26 cellular contexts compared by ENCODE assay signal in the genomic region with DNA sequence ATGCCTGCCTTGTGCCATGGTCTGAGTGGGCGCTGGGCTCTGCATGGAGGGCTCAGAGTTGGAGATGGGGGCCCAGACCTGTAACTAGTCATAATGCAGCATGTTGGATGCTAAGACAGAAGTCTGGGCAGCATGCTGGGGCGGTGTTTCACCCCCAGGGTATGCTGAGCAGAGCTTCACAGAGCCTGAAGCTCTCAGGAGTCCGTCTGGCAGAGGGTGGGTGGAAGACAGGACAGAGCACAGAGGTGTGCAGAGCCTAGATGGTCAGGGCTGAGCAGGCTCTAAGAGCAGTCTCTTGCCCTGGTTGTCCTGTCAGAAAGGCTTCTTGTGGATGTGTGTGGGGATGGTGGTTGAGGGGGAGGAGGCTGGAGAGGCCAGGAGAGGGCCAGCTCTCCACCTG. TPM values are rescaled to one million over a fixed set of nuclear protein-coding genes. Genes with fewer than 3 reads are reported as not detected.
DNase-seq lines count a peak whose midpoint lies in the region; ATAC-seq, FAIRE-seq and TF ChIP-seq lines count a peak whose summit lies in the region.
"Had no signal": no experiment of that assay in that cellular context is flagged by ENCODE, and none has a peak within 500 bp of the region (broad histone marks: within the 10 kb centered on the region; RNA-seq: fewer than 3 reads in every experiment).

No MANE protein-coding gene starts in this region.

- DNase-seq in T-helper 2 cell treated with Interferon-gamma antibody and Interleukin-4, amounts not matched to agents 5 μg/mL and 100 μg/mL, for 36 hours (ENCODE audit: low spot score) = no peak
- DNase-seq in T-helper 2 cell (no peak), T-helper 17 cell (no peak), kidney (peak; percentile 33), Ammon's horn (ENCODE audit: low spot score) (no peak), HepG2 (ENCODE audit: low spot score) (no peak)
- DNase-seq: activated CD4-positive, alpha-beta T cell treated with anti-CD3 and anti-CD28 coated beads, Interleukin-2, amount 50 U/mL, for 4 hours; dermis blood vessel endothelial cell; heart right ventricle; Karpas-422; naive thymus-derived CD8-positive, alpha-beta T cell; NCI-H187 treated with DMSO at 0.1 percent for 48 hours; NCI-H2227 treated with DMSO at 0.1 percent for 48 hours; NCI-H82; OCI-M1; pancreas; right lobe of liver; SHP77 treated with DMSO at 0.1 percent for 48 hours; stimulated activated CD8-positive, alpha-beta memory T cell treated with anti-CD3 and anti-CD28 coated beads, Interleukin-4, amount 100 ng/mL, for 48 hours; T-helper 1 cell; uterus had no signal

- TF ChIP-seq EP300 in HepG2 (IDR thresholded peaks at IDR 0.05; ENCODE audit: low read depth in 2 of 2, low read length in 2 of 2) = no peak
- no peak for TF ChIP-seq EP300 in HepG2 (CRISPR knock-in tag; IDR thresholded peaks at IDR 0.05; ENCODE audit: borderline replicate concordance)

- no peaks in the 10 kb centered on the region for H3K27me3 ChIP-seq in HepG2 (ENCODE audit: control insufficient read depth in 1 of 2, insufficient read depth in 2 of 2, low read length in 2 of 2)
- H3K27me3 ChIP-seq: BLaER1 treated with 17β-estradiol and CSF1 and Interleukin-3, amounts not matched to agents 10 nM and 100 nM; cardiac muscle cell; heart right ventricle; pancreas; right lobe of liver; uterus had no signal

- no peak for TF ChIP-seq RAD21 in HepG2 (CRISPR knock-in tag; IDR thresholded peaks at IDR 0.05)

- H3K4me2 ChIP-seq in HepG2 (ENCODE audit: low read depth, low read length) = no peak overlapping the region

- no peaks in the 10 kb centered on the region for H4K20me1 ChIP-seq in HepG2 (ENCODE audit: insufficient read depth, low read length)

- H3K9me3 Mint-ChIP-seq in T-helper 2 cell treated with Interferon-gamma antibody and Interleukin-4, amounts not matched to agents 5 μg/mL and 100 μg/mL, for 36 hours = no peaks in the 10 kb centered on the region
- H3K9me3 Mint-ChIP-seq: naive thymus-derived CD8-positive, alpha-beta T cell had no signal

- H3K27ac ChIP-seq in kidney (ENCODE audit: low read depth in 2 of 2, low read length in 2 of 2) (no peak overlapping the region), HepG2 (ENCODE audit: extremely low read length, insufficient read depth, low read length) (no peak overlapping the region)
- H3K27ac ChIP-seq: cardiac muscle cell, heart right ventricle, pancreas, right lobe of liver, uterus had no signal

- no peaks in the 10 kb centered on the region for H3K9me3 ChIP-seq in T-helper 17 cell (ENCODE audit: control insufficient read depth, low read length, poor library complexity, severe bottlenecking)
- no peaks in the 10 kb centered on the region for H3K9me3 ChIP-seq in kidney (ENCODE audit: control insufficient read depth in 1 of 2, low read length in 2 of 2)
- no peaks in the 10 kb centered on the region for H3K9me3 ChIP-seq in HepG2 (ENCODE audit: low read length)
- H3K9me3 ChIP-seq: BLaER1 treated with 17β-estradiol and CSF1 and Interleukin-3, amounts not matched to agents 10 nM and 100 nM; heart right ventricle; pancreas; right lobe of liver; uterus had no signal

- intact Hi-C loops in kidney (cut with DNase I) = no loop called here
- intact Hi-C loops in HepG2 (cut with micrococcal nuclease; ENCODE audit: unreplicated experiment) = no loop called here

- POLR2A ChIA-PET in HepG2 (lab: Yijun Ruan, JAX) = no interaction called here

- BruUV-seq in HepG2 (replicated peaks; lab: Mats Ljungman, UMichigan) = no TSS peak

- in situ Hi-C loops in HepG2 (cut with HindIII; ENCODE audit: extremely low pct_ligation_motif_present, low pct_unique_long_range_greater_than_20kb) = no loop called here

- FAIRE-seq in kidney (lab: Jason Lieb, UNC) (no peak), HepG2 (lab: Jason Lieb, UNC) (no peak)
- FAIRE-seq: G401.6, pancreas had no signal

- 92% methylated on average over 2 of the region's 3 CpGs for WGBS in HepG2 (ENCODE audit: low lambda C conversion rate)

- H3K4me1 Mint-ChIP-seq in T-helper 2 cell treated with Interferon-gamma antibody and Interleukin-4, amounts not matched to agents 5 μg/mL and 100 μg/mL, for 36 hours (ENCODE audit: low read depth) = peaks cover 11% of the 10 kb centered on the region
- peaks cover 7% of the 10 kb centered on the region for H3K4me1 Mint-ChIP-seq in T-helper 17 cell

- ATAC-seq in T-helper 17 cell = no peak
- ATAC-seq in HepG2 = no peak; the same call in 2 of the 3 replicates
- ATAC-seq: HCT116; left lobe of liver; naive thymus-derived CD8-positive, alpha-beta T cell; pancreas had no signal

- no peak for TF ChIP-seq CTCF in kidney (IDR thresholded peaks at IDR 0.05; ENCODE audit: borderline replicate concordance, extremely low read depth, insufficient read depth)
- no peak for TF ChIP-seq CTCF in HepG2 (CRISPR knock-in tag; IDR thresholded peaks at IDR 0.05)

- H3K36me3 ChIP-seq in kidney (ENCODE audit: control insufficient read depth in 1 of 2, insufficient read depth in 2 of 2, low read length in 2 of 2) = peaks cover 9 to 29% of the 10 kb centered on the region in 2 donors
- peaks cover 18 to 45% of the 10 kb centered on the region in 2 experiments for H3K36me3 ChIP-seq in HepG2 (replicated peaks in 1 of 2; ENCODE audit: control insufficient read depth in 1 of 2, insufficient read depth in 2 of 2, low read length in 2 of 2)
- H3K36me3 ChIP-seq: uterus had no signal

- CTCF ChIA-PET in HepG2 (lab: Yijun Ruan, JAX; ENCODE audit: low intra/inter-chr PET ratio, low total read pairs) = no interaction called here

- peaks cover 4% of the 10 kb centered on the region for H3K79me2 ChIP-seq in HepG2 (ENCODE audit: insufficient read depth, low read length)

- H3K27ac Mint-ChIP-seq in T-helper 2 cell treated with Interferon-gamma antibody and Interleukin-4, amounts not matched to agents 5 μg/mL and 100 μg/mL, for 36 hours = peak overlapping the region; percentile 41
- peak overlapping the region; percentile 87 for H3K27ac Mint-ChIP-seq in T-helper 17 cell

- TF ChIP-seq POLR2A in HepG2 (IDR thresholded peaks at IDR 0.05; ENCODE audit: insufficient read depth in 1 of 2, low read depth in 2 of 2, low read length in 2 of 2) = no peak

- no peak overlapping the region for H2AFZ ChIP-seq in HepG2 (ENCODE audit: low read length)

- H3K9ac ChIP-seq in kidney (ENCODE audit: low read length in 2 of 2) (no peak overlapping the region), HepG2 (ENCODE audit: insufficient read depth, low read depth, low read length) (no peak overlapping the region)

- no peaks in the 10 kb centered on the region for H3K27me3 Mint-ChIP-seq in T-helper 2 cell treated with Interferon-gamma antibody and Interleukin-4, amounts not matched to agents 5 μg/mL and 100 μg/mL, for 36 hours (ENCODE audit: low read depth)
- no peaks in the 10 kb centered on the region for H3K27me3 Mint-ChIP-seq in T-helper 17 cell
- H3K27me3 Mint-ChIP-seq: naive thymus-derived CD8-positive, alpha-beta T cell had no signal

- H3K4me3 Mint-ChIP-seq in T-helper 2 cell treated with Interferon-gamma antibody and Interleukin-4, amounts not matched to agents 5 μg/mL and 100 μg/mL, for 36 hours = no peak overlapping the region
- no peak overlapping the region for H3K4me3 Mint-ChIP-seq in T-helper 17 cell
- H3K4me3 Mint-ChIP-seq: naive thymus-derived CD8-positive, alpha-beta T cell had no signal

- no peak overlapping the region for H3K4me3 ChIP-seq in kidney (ENCODE audit: low read length in 2 of 2)
- H3K4me3 ChIP-seq in HepG2 (replicated peaks in 1 of 3; ENCODE audit: insufficient read depth in 1 of 3, low read depth in 2 of 3, low read length in 3 of 3) = no peak overlapping the region
- H3K4me3 ChIP-seq: BLaER1 treated with 17β-estradiol and CSF1 and Interleukin-3, amounts not matched to agents 10 nM and 100 nM; cardiac muscle cell; heart right ventricle; pancreas; right lobe of liver; uterus had no signal

- H3K36me3 Mint-ChIP-seq in T-helper 2 cell treated with Interferon-gamma antibody and Interleukin-4, amounts not matched to agents 5 μg/mL and 100 μg/mL, for 36 hours (ENCODE audit: low read depth) = peaks cover 22% of the 10 kb centered on the region
- peaks cover 5% of the 10 kb centered on the region for H3K36me3 Mint-ChIP-seq in T-helper 17 cell (ENCODE audit: low read depth)

- H3K4me1 ChIP-seq in kidney (ENCODE audit: control insufficient read depth in 1 of 2, insufficient read depth in 1 of 2, low read depth in 1 of 2, low read length in 2 of 2) = no peaks in the 10 kb centered on the region
- no peaks in the 10 kb centered on the region for H3K4me1 ChIP-seq in HepG2 (ENCODE audit: insufficient read depth, low read length)
- H3K4me1 ChIP-seq: pancreas, right lobe of liver, uterus had no signal

RNA-seq across cellular contexts. Expression of a gene that starts 7.2 kb away (rescaled TPM):
- total RNA-seq in T-helper 17 cell = 10 to 100 TPM; 14.1 to 15.8 TPM
- 27.1 TPM for total RNA-seq in kidney
- 19.3 TPM for polyA plus RNA-seq in kidney (ENCODE audit: insufficient read depth, low read depth, low replicate concordance)
- total RNA-seq in HepG2 (2016; rRNA removed; fragmentation: Illumina TruSeq; extraction: Trizol) = 13.4 and 19.4 TPM in 2 replicates
- 7.0 and 7.8 TPM in 2 replicates for total RNA-seq in HepG2 (2016; cell fraction: cytosol; rRNA removed; fragmentation: Illumina TruSeq; extraction: Trizol; ENCODE audit: low read depth)
- 10.8 and 19.2 TPM in 2 replicates for total RNA-seq in HepG2 (2016; cell fraction: insoluble cytoplasmic fraction; rRNA removed; fragmentation: Illumina TruSeq; extraction: Trizol)
- total RNA-seq in HepG2 (2016; cell fraction: membrane; rRNA removed; fragmentation: Illumina TruSeq; extraction: Trizol) = 6.2 and 7.0 TPM in 2 replicates
- 19.4 and 24.8 TPM in 2 replicates for total RNA-seq in HepG2 (2016; cell fraction: nucleus; rRNA removed; fragmentation: Illumina TruSeq; extraction: Trizol)
- 12.6 and 15.3 TPM in 2 replicates for polyA plus RNA-seq in HepG2 (2011; rRNA removed)
- 7.1 and 7.8 TPM in 2 replicates for polyA plus RNA-seq in HepG2 (2011; cell fraction: cytosol; rRNA removed)
- 63.1 and 71.3 TPM in 2 replicates for polyA plus RNA-seq in HepG2 (2011; cell fraction: nucleus; rRNA removed)
- polyA plus RNA-seq in HepG2 (2012) = 7.7 and 10.2 TPM in 2 replicates
- polyA plus RNA-seq in HepG2 (2016; cell fraction: cytosol; fragmentation: Illumina TruSeq; extraction: Trizol; ENCODE audit: low read depth) = 1.1 and 1.4 TPM in 2 replicates
- polyA plus RNA-seq in HepG2 (2016; cell fraction: insoluble cytoplasmic fraction; fragmentation: Illumina TruSeq; extraction: Trizol; ENCODE audit: low read depth) = 8.3 and 9.9 TPM in 2 replicates
- 2.1 and 2.5 TPM in 2 replicates for polyA plus RNA-seq in HepG2 (2016; cell fraction: membrane; fragmentation: Illumina TruSeq; extraction: Trizol; ENCODE audit: low read depth)
- 49.8 and 51.9 TPM in 2 replicates for polyA plus RNA-seq in HepG2 (2016; cell fraction: nucleus; fragmentation: Illumina TruSeq; extraction: Trizol; ENCODE audit: insufficient read depth, low read depth)
- 22.2 and 52.0 TPM in 2 replicates for polyA minus RNA-seq in HepG2 (2011; rRNA and poly(A)+ RNA removed; ENCODE audit: low replicate concordance)
- 6.3 and 6.9 TPM in 2 replicates for polyA minus RNA-seq in HepG2 (2011; cell fraction: cytosol; rRNA and poly(A)+ RNA removed)
- polyA minus RNA-seq in HepG2 (2011; cell fraction: nucleus; rRNA and poly(A)+ RNA removed) = 15.0 and 18.8 TPM in 2 replicates

RNA-seq across cellular contexts. Expression of a gene that starts 8.8 kb away (rescaled TPM):
- 10 to 100 TPM; 20.5 to 27.7 TPM for total RNA-seq in T-helper 17 cell
- 57.1 TPM for total RNA-seq in kidney
- 105 TPM for polyA plus RNA-seq in kidney (ENCODE audit: insufficient read depth, low read depth, low replicate concordance)
- total RNA-seq in HepG2 (2016; rRNA removed; fragmentation: Illumina TruSeq; extraction: Trizol) = 11.4 and 24.8 TPM in 2 replicates
- total RNA-seq in HepG2 (2016; cell fraction: cytosol; rRNA removed; fragmentation: Illumina TruSeq; extraction: Trizol; ENCODE audit: low read depth) = 9.2 and 13.4 TPM in 2 replicates
- 11.0 and 23.7 TPM in 2 replicates for total RNA-seq in HepG2 (2016; cell fraction: insoluble cytoplasmic fraction; rRNA removed; fragmentation: Illumina TruSeq; extraction: Trizol)
- 12.0 and 14.6 TPM in 2 replicates for total RNA-seq in HepG2 (2016; cell fraction: membrane; rRNA removed; fragmentation: Illumina TruSeq; extraction: Trizol)
- total RNA-seq in HepG2 (2016; cell fraction: nucleus; rRNA removed; fragmentation: Illumina TruSeq; extraction: Trizol) = 18.4 and 20.2 TPM in 2 replicates
- 25.7 and 31.5 TPM in 2 replicates for polyA plus RNA-seq in HepG2 (2011; rRNA removed)
- 35.5 and 41.1 TPM in 2 replicates for polyA plus RNA-seq in HepG2 (2011; cell fraction: cytosol; rRNA removed)
- polyA plus RNA-seq in HepG2 (2011; cell fraction: nucleus; rRNA removed) = 16.2 and 27.4 TPM in 2 replicates
- polyA plus RNA-seq in HepG2 (2012) = 26.1 and 27.4 TPM in 2 replicates
- 12.6 and 19.7 TPM in 2 replicates for polyA plus RNA-seq in HepG2 (2016; cell fraction: cytosol; fragmentation: Illumina TruSeq; extraction: Trizol; ENCODE audit: low read depth)
- polyA plus RNA-seq in HepG2 (2016; cell fraction: insoluble cytoplasmic fraction; fragmentation: Illumina TruSeq; extraction: Trizol; ENCODE audit: low read depth) = 15.3 and 17.5 TPM in 2 replicates
- 18.5 and 20.7 TPM in 2 replicates for polyA plus RNA-seq in HepG2 (2016; cell fraction: membrane; fragmentation: Illumina TruSeq; extraction: Trizol; ENCODE audit: low read depth)
- polyA plus RNA-seq in HepG2 (2016; cell fraction: nucleus; fragmentation: Illumina TruSeq; extraction: Trizol; ENCODE audit: insufficient read depth, low read depth) = 41.2 and 41.7 TPM in 2 replicates
- polyA minus RNA-seq in HepG2 (2011; rRNA and poly(A)+ RNA removed; ENCODE audit: low replicate concordance) = 58.2 and 80.5 TPM in 2 replicates
- polyA minus RNA-seq in HepG2 (2011; cell fraction: cytosol; rRNA and poly(A)+ RNA removed) = 20.0 and 25.1 TPM in 2 replicates
- 14.4 and 22.0 TPM in 2 replicates for polyA minus RNA-seq in HepG2 (2011; cell fraction: nucleus; rRNA and poly(A)+ RNA removed)

RNA-seq across cellular contexts. Expression of a gene that starts 13.4 kb away (rescaled TPM):
- total RNA-seq in T-helper 17 cell = 1 to 10 TPM; 5.7 to 7.3 TPM
- total RNA-seq in kidney = 16.5 TPM
- 34.9 TPM for polyA plus RNA-seq in kidney (ENCODE audit: insufficient read depth, low read depth, low replicate concordance)
- 18.0 and 24.9 TPM in 2 replicates for total RNA-seq in HepG2 (2016; rRNA removed; fragmentation: Illumina TruSeq; extraction: Trizol)
- total RNA-seq in HepG2 (2016; cell fraction: cytosol; rRNA removed; fragmentation: Illumina TruSeq; extraction: Trizol; ENCODE audit: low read depth) = 24.0 and 27.7 TPM in 2 replicates
- 18.1 and 26.8 TPM in 2 replicates for total RNA-seq in HepG2 (2016; cell fraction: insoluble cytoplasmic fraction; rRNA removed; fragmentation: Illumina TruSeq; extraction: Trizol)
- 21.4 and 22.7 TPM in 2 replicates for total RNA-seq in HepG2 (2016; cell fraction: membrane; rRNA removed; fragmentation: Illumina TruSeq; extraction: Trizol)
- total RNA-seq in HepG2 (2016; cell fraction: nucleus; rRNA removed; fragmentation: Illumina TruSeq; extraction: Trizol) = 16.0 and 19.0 TPM in 2 replicates
- 19.5 TPM in 2 replicates for polyA plus RNA-seq in HepG2 (2011; rRNA removed)
- 27.5 and 30.1 TPM in 2 replicates for polyA plus RNA-seq in HepG2 (2011; cell fraction: cytosol; rRNA removed)
- 11.2 and 13.7 TPM in 2 replicates for polyA plus RNA-seq in HepG2 (2011; cell fraction: nucleus; rRNA removed)
- polyA plus RNA-seq in HepG2 (2012) = 9.3 and 9.8 TPM in 2 replicates
- polyA plus RNA-seq in HepG2 (2016; cell fraction: cytosol; fragmentation: Illumina TruSeq; extraction: Trizol; ENCODE audit: low read depth) = 18.7 and 24.3 TPM in 2 replicates
- polyA plus RNA-seq in HepG2 (2016; cell fraction: insoluble cytoplasmic fraction; fragmentation: Illumina TruSeq; extraction: Trizol; ENCODE audit: low read depth) = 13.4 and 16.9 TPM in 2 replicates
- polyA plus RNA-seq in HepG2 (2016; cell fraction: membrane; fragmentation: Illumina TruSeq; extraction: Trizol; ENCODE audit: low read depth) = 16.6 and 17.8 TPM in 2 replicates
- polyA plus RNA-seq in HepG2 (2016; cell fraction: nucleus; fragmentation: Illumina TruSeq; extraction: Trizol; ENCODE audit: insufficient read depth, low read depth) = 22.4 and 26.0 TPM in 2 replicates
- 23.7 and 38.2 TPM in 2 replicates for polyA minus RNA-seq in HepG2 (2011; rRNA and poly(A)+ RNA removed; ENCODE audit: low replicate concordance)
- polyA minus RNA-seq in HepG2 (2011; cell fraction: cytosol; rRNA and poly(A)+ RNA removed) = 7.8 and 9.2 TPM in 2 replicates
- polyA minus RNA-seq in HepG2 (2011; cell fraction: nucleus; rRNA and poly(A)+ RNA removed) = 10.6 and 10.9 TPM in 2 replicates

RNA-seq across cellular contexts. Expression of a gene that starts 17.1 kb away (rescaled TPM):
- total RNA-seq in T-helper 17 cell (10 to 100 TPM; 65.0 to 65.7 TPM), kidney (66.0 TPM), HepG2 (2016; rRNA removed; fragmentation: Illumina TruSeq; extraction: Trizol) (97.6 and 116 TPM in 2 replicates)
- polyA plus RNA-seq in kidney (ENCODE audit: insufficient read depth, low read depth, low replicate concordance) (143 TPM), HepG2 (2011; rRNA removed) (85.9 and 97.1 TPM in 2 replicates)
- total RNA-seq in HepG2 (2016; cell fraction: cytosol; rRNA removed; fragmentation: Illumina TruSeq; extraction: Trizol; ENCODE audit: low read depth) = 48.1 and 60.6 TPM in 2 replicates
- total RNA-seq in HepG2 (2016; cell fraction: insoluble cytoplasmic fraction; rRNA removed; fragmentation: Illumina TruSeq; extraction: Trizol) = 98.7 and 136 TPM in 2 replicates
- total RNA-seq in HepG2 (2016; cell fraction: membrane; rRNA removed; fragmentation: Illumina TruSeq; extraction: Trizol) = 39.5 and 41.8 TPM in 2 replicates
- 40.5 and 42.3 TPM in 2 replicates for total RNA-seq in HepG2 (2016; cell fraction: nucleus; rRNA removed; fragmentation: Illumina TruSeq; extraction: Trizol)
- polyA plus RNA-seq in HepG2 (2011; cell fraction: cytosol; rRNA removed) = 103 and 110 TPM in 2 replicates
- 60.6 and 64.1 TPM in 2 replicates for polyA plus RNA-seq in HepG2 (2011; cell fraction: nucleus; rRNA removed)
- 49.6 and 53.4 TPM in 2 replicates for polyA plus RNA-seq in HepG2 (2012)
- 48.7 and 50.1 TPM in 2 replicates for polyA plus RNA-seq in HepG2 (2016; cell fraction: cytosol; fragmentation: Illumina TruSeq; extraction: Trizol; ENCODE audit: low read depth)
- 117 and 138 TPM in 2 replicates for polyA plus RNA-seq in HepG2 (2016; cell fraction: insoluble cytoplasmic fraction; fragmentation: Illumina TruSeq; extraction: Trizol; ENCODE audit: low read depth)
- 33.3 and 37.4 TPM in 2 replicates for polyA plus RNA-seq in HepG2 (2016; cell fraction: membrane; fragmentation: Illumina TruSeq; extraction: Trizol; ENCODE audit: low read depth)
- 77.1 and 77.2 TPM in 2 replicates for polyA plus RNA-seq in HepG2 (2016; cell fraction: nucleus; fragmentation: Illumina TruSeq; extraction: Trizol; ENCODE audit: insufficient read depth, low read depth)
- 137 and 393 TPM in 2 replicates for polyA minus RNA-seq in HepG2 (2011; rRNA and poly(A)+ RNA removed; ENCODE audit: low replicate concordance)
- 36.7 and 40.7 TPM in 2 replicates for polyA minus RNA-seq in HepG2 (2011; cell fraction: cytosol; rRNA and poly(A)+ RNA removed)
- 24.8 and 27.5 TPM in 2 replicates for polyA minus RNA-seq in HepG2 (2011; cell fraction: nucleus; rRNA and poly(A)+ RNA removed)

RNA-seq across cellular contexts. Expression of a gene that starts 24.5 kb away (rescaled TPM):
- total RNA-seq in T-helper 17 cell (1 to 10 TPM; 7.4 to 9.1 TPM), kidney (15.0 TPM), HepG2 (2016; rRNA removed; fragmentation: Illumina TruSeq; extraction: Trizol) (4.0 and 5.2 TPM in 2 replicates)
- polyA plus RNA-seq in kidney (ENCODE audit: insufficient read depth, low read depth, low replicate concordance) (4.8 TPM), HepG2 (2011; rRNA removed) (3.1 and 3.4 TPM in 2 replicates)
- total RNA-seq in HepG2 (2016; cell fraction: cytosol; rRNA removed; fragmentation: Illumina TruSeq; extraction: Trizol; ENCODE audit: low read depth) = 0.53 and 0.61 TPM in 2 replicates
- 5.1 and 5.3 TPM in 2 replicates for total RNA-seq in HepG2 (2016; cell fraction: insoluble cytoplasmic fraction; rRNA removed; fragmentation: Illumina TruSeq; extraction: Trizol)
- 4.0 and 5.4 TPM in 2 replicates for total RNA-seq in HepG2 (2016; cell fraction: membrane; rRNA removed; fragmentation: Illumina TruSeq; extraction: Trizol)
- 4.0 and 4.1 TPM in 2 replicates for total RNA-seq in HepG2 (2016; cell fraction: nucleus; rRNA removed; fragmentation: Illumina TruSeq; extraction: Trizol)
- 3.1 and 3.5 TPM in 2 replicates for polyA plus RNA-seq in HepG2 (2011; cell fraction: cytosol; rRNA removed)
- polyA plus RNA-seq in HepG2 (2011; cell fraction: nucleus; rRNA removed) = 3.7 and 4.0 TPM in 2 replicates
- polyA plus RNA-seq in HepG2 (2012) = 1.4 TPM in 2 replicates
- polyA plus RNA-seq in HepG2 (2016; cell fraction: cytosol; fragmentation: Illumina TruSeq; extraction: Trizol; ENCODE audit: low read depth) = 0.14 and 0.41 TPM in 2 replicates
- 0.83 and 2.0 TPM in 2 replicates for polyA plus RNA-seq in HepG2 (2016; cell fraction: insoluble cytoplasmic fraction; fragmentation: Illumina TruSeq; extraction: Trizol; ENCODE audit: low read depth)
- polyA plus RNA-seq in HepG2 (2016; cell fraction: membrane; fragmentation: Illumina TruSeq; extraction: Trizol; ENCODE audit: low read depth) = 0.59 and 1.1 TPM in 2 replicates
- polyA plus RNA-seq in HepG2 (2016; cell fraction: nucleus; fragmentation: Illumina TruSeq; extraction: Trizol; ENCODE audit: insufficient read depth, low read depth) = 3.3 and 4.3 TPM in 2 replicates
- polyA minus RNA-seq in HepG2 (2011; rRNA and poly(A)+ RNA removed; ENCODE audit: low replicate concordance) = 10.4 and 20.3 TPM in 2 replicates
- polyA minus RNA-seq in HepG2 (2011; cell fraction: cytosol; rRNA and poly(A)+ RNA removed) = 2.6 and 3.6 TPM in 2 replicates
- 5.5 and 5.6 TPM in 2 replicates for polyA minus RNA-seq in HepG2 (2011; cell fraction: nucleus; rRNA and poly(A)+ RNA removed)
